In genomic region chr10:100359529-100360150, GRCh38 we compare ENCODE assay signal across 1 cellular context.
A peak's percentile ranks its signal among the peaks of the same experiment; 100 is the strongest.
TF ChIP-seq lines count a peak whose summit lies in the region.

No MANE protein-coding gene starts in this region.

TF ChIP-seq in HepG2, 621 proteins besides CTCF, POLR2A, EP300 and RAD21 (continued from another document):
- no peak for TF ChIP-seq CSRNP1 (CRISPR knock-in tag; IDR thresholded peaks at IDR 0.05)
- TF ChIP-seq GATAD2A (CRISPR knock-in tag; IDR thresholded peaks at IDR 0.05), result peak; percentile 72
- TF ChIP-seq NR2F2 (IDR thresholded peaks at IDR 0.05; ENCODE audit: borderline replicate concordance, low read depth), result peak; percentile 36; the same call in 1 of the 2 replicates
- TF ChIP-seq TMF1 (CRISPR knock-in tag; IDR thresholded peaks at IDR 0.05; ENCODE audit: low read depth), result no peak
- TF ChIP-seq ZMAT3 (CRISPR knock-in tag; conservative IDR thresholded peaks at IDR 0.05), result peak; percentile 56; the same call in 1 of the 2 replicates
- no peak for TF ChIP-seq GATAD1 (CRISPR knock-in tag; IDR thresholded peaks at IDR 0.05)
- TF ChIP-seq, protein P1, sequence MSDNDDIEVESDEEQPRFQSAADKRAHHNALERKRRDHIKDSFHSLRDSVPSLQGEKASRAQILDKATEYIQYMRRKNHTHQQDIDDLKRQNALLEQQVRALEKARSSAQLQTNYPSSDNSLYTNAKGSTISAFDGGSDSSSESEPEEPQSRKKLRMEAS (IDR thresholded peaks at IDR 0.05), result peak; percentile 50; the same call in 1 of the 2 replicates
- peak; percentile 18; the same call in 1 of the 2 replicates for TF ChIP-seq NFYB (CRISPR knock-in tag; IDR thresholded peaks at IDR 0.05)
- TF ChIP-seq MEF2D (CRISPR knock-in tag; IDR thresholded peaks at IDR 0.05), result no peak
- TF ChIP-seq ZFX (CRISPR knock-in tag; IDR thresholded peaks at IDR 0.05; ENCODE audit: low read depth), result peak; percentile 31; the same call in 1 of the 2 replicates
- TF ChIP-seq RFX3 (CRISPR knock-in tag; IDR thresholded peaks at IDR 0.05), result no peak
- no peak for TF ChIP-seq FOSL1 (CRISPR knock-in tag; IDR thresholded peaks at IDR 0.05; ENCODE audit: borderline replicate concordance)
- no peak for TF ChIP-seq IRX3 (CRISPR knock-in tag; IDR thresholded peaks at IDR 0.05; ENCODE audit: borderline replicate concordance, low read depth)
- no peak for TF ChIP-seq SMARCC2 (IDR thresholded peaks at IDR 0.05)
- TF ChIP-seq REXO4 (CRISPR knock-in tag; IDR thresholded peaks at IDR 0.05; ENCODE audit: borderline replicate concordance), result no peak
- TF ChIP-seq, protein P2, sequence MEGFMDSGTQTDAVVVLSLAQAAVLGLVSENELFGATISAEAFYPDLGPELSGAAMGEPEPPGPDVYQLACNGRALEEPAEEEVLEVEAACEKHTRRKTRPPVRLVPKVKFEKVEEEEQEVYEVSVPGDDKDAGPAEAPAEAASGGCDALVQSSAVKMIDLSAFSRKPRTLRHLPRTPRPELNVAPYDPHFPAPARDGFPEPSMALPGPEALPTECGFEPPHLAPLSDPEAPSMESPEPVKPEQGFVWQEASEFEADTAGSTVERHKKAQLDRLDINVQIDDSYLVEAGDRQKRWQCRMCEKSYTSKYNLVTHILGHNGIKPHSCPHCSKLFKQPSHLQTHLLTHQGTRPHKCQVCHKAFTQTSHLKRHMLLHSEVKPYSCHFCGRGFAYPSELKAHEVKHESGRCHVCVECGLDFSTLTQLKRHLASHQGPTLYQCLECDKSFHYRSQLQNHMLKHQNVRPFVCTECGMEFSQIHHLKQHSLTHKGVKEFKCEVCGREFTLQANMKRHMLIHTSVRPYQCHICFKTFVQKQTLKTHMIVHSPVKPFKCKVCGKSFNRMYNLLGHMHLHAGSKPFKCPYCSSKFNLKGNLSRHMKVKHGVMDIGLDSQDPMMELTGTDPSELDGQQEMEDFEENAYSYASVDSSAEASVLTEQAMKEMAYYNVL (CRISPR knock-in tag; IDR thresholded peaks at IDR 0.05; ENCODE audit: borderline replicate concordance), result peak; percentile 67; the same call in 1 of the 2 replicates
- TF ChIP-seq KDM1A (CRISPR knock-in tag; IDR thresholded peaks at IDR 0.05), result no peak
- TF ChIP-seq ZSCAN31 (CRISPR knock-in tag; IDR thresholded peaks at IDR 0.05; ENCODE audit: low read depth), result no peak
